Comparison of ENCODE assay signal across 8 cellular contexts in the genomic region with DNA sequence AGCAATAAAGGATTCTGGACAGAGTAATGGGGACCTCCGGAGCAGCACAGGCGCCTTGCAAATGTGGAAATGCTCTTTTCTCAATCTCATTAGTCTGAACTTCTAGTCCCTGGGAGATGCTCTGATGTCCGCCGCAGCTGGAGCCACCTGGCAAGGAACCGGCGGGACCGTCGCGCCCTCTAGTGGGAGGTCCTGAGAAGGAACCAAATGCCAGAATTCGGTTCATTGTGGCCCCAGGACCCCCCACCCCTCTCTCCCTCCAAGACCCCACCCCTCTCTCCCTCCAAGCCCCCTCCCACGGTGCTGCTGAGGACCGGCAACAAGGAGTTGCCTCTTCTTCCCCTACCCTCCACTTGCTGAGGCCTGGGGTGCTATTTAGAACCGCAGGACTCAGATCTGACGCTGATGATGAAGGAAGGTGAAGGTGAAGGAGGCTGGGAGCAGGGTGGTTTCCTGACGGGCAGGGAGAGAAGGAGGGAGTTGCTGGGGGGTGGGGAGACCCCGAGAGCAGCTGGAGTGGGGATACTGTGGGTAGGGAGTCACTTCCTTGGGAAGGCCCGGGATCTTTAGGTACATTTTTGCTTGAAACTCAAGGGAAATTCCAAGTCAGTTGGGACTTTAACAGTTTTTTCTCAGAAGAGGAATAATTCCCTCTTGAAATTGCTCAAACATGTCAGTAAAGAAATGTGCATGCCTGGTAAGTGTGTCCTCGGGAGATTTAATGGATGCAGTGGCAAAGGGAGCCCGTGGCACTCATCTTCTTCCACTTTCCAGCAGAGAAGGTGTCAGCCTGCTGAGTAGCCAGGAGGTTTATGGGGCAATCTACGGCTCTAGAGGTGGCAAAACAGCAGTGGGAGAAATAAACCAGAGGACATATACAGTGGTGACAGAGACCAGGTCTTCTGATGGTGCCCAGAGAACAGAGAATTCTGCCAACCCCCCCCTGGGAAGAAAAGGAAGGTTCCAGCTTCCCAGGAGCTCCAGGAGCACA. TPM values are rescaled to one million over a fixed set of nuclear protein-coding genes. Genes with fewer than 3 reads are reported as not detected.
DNase-seq lines count a peak whose midpoint lies in the region; ATAC-seq and TF ChIP-seq lines count a peak whose summit lies in the region.

No MANE protein-coding gene starts in this region.

- peaks cover 34% of the 10 kb centered on the region for H3K4me1 Mint-ChIP-seq in activated T-cell treated with anti-CD3 and anti-CD28 coated beads, Interleukin-2, amount 50 U/mL, for 72 hours (ENCODE audit: low read depth)

- H3K23ac ChIP-seq in neuronal stem cell (ENCODE audit: low read depth, low read length, poor library complexity): no peak overlapping the region

- H3K4me3 Mint-ChIP-seq in activated T-cell treated with anti-CD3 and anti-CD28 coated beads, Interleukin-2, amount 50 U/mL, for 72 hours: no peak overlapping the region

- H3F3A ChIP-seq in OCI-LY1 (ENCODE audit: insufficient read depth, low read length): peaks cover 5% of the 10 kb centered on the region

- peak in 1 of 2 donors; percentile 20 for ATAC-seq in activated T-cell treated with anti-CD3 and anti-CD28 coated beads, Interleukin-2, amount 50 U/mL, for 72 hours (replicated peaks in 1 of 2)

- intact Hi-C loops in thyroid gland (cut with DNase I): loop anchor here (10.0 kb wide), 1 partner anchor 97 kb away; no protein-coding TSS in a partner anchor

- no peaks in the 10 kb centered on the region for H3K9me3 ChIP-seq in BLaER1
- H3K9me3 ChIP-seq in OCI-LY1 (ENCODE audit: low read length): no peaks in the 10 kb centered on the region
- H3K9me3 ChIP-seq in neuronal stem cell (replicated peaks in 1 of 2; ENCODE audit: control insufficient read depth in 2 of 2, insufficient read depth in 1 of 2, low read depth in 1 of 2, low read length in 2 of 2): no peaks in the 10 kb centered on the region
- H3K9me3 ChIP-seq in thyroid gland: no peaks in the 10 kb centered on the region

- H4K8ac ChIP-seq in neuronal stem cell (ENCODE audit: low read depth, low read length): no peak overlapping the region

- H3K4me3 ChIP-seq in BLaER1 (no peak overlapping the region), HL-60 (replicated peaks; ENCODE audit: insufficient read depth, low read length) (no peak overlapping the region), OCI-LY1 (ENCODE audit: low read depth, low read length, poor library complexity, severe bottlenecking) (peak overlapping the region; percentile 21), fibroblast of pulmonary artery (replicated peaks; ENCODE audit: low read depth, low read length) (no peak overlapping the region), neuronal stem cell (ENCODE audit: low read length in 2 of 2) (no peak overlapping the region), thyroid gland (replicated peaks in 1 of 3) (no peak overlapping the region)

- TF ChIP-seq CTCF in HL-60 (IDR thresholded peaks at IDR 0.05; ENCODE audit: insufficient read depth, low read length) (peak; percentile 61), OCI-LY1 (IDR thresholded peaks at IDR 0.05; ENCODE audit: low read length) (peak; percentile 84), fibroblast of pulmonary artery (IDR thresholded peaks at IDR 0.05; ENCODE audit: low read length, missing control alignments) (peak; percentile 70), thyroid gland (IDR thresholded peaks at IDR 0.05) (peak; percentile 47 to 86 (median 56))

- no peak overlapping the region for H2BK5ac ChIP-seq in neuronal stem cell (ENCODE audit: low read length)

- H3K18ac ChIP-seq in neuronal stem cell (ENCODE audit: low read length): peak overlapping the region; percentile 61

- H3K27me3 ChIP-seq in BLaER1: no peaks in the 10 kb centered on the region
- peaks cover 5% of the 10 kb centered on the region for H3K27me3 ChIP-seq in HL-60 (ENCODE audit: insufficient read depth, poor library complexity, severe bottlenecking)
- no peaks in the 10 kb centered on the region for H3K27me3 ChIP-seq in OCI-LY1 (ENCODE audit: insufficient read depth, low read length)
- peaks cover 0 to 26% (median 0%) of the 10 kb centered on the region in 3 experiments for H3K27me3 ChIP-seq in neuronal stem cell (ENCODE audit: control insufficient read depth in 3 of 3, insufficient read depth in 3 of 3, low read depth in 1 of 3, low read length in 3 of 3)
- no peaks in the 10 kb centered on the region for H3K27me3 ChIP-seq in thyroid gland

- no peaks in the 10 kb centered on the region for H3K36me3 Mint-ChIP-seq in activated T-cell treated with anti-CD3 and anti-CD28 coated beads, Interleukin-2, amount 50 U/mL, for 72 hours (ENCODE audit: insufficient read depth in 2 of 2)

- H3K9me3 Mint-ChIP-seq in activated T-cell treated with anti-CD3 and anti-CD28 coated beads, Interleukin-2, amount 50 U/mL, for 72 hours: no peaks in the 10 kb centered on the region

- H3K36me3 ChIP-seq in BLaER1 (no peaks in the 10 kb centered on the region), OCI-LY1 (ENCODE audit: insufficient read depth, low read length) (no peaks in the 10 kb centered on the region), neuronal stem cell (replicated peaks in 1 of 2; ENCODE audit: control insufficient read depth in 2 of 2, insufficient read depth in 2 of 2, low read length in 2 of 2) (no peaks in the 10 kb centered on the region), thyroid gland (no peaks in the 10 kb centered on the region)

- H4K91ac ChIP-seq in neuronal stem cell (ENCODE audit: low read depth, low read length, poor library complexity): no peak overlapping the region

- no peaks in the 10 kb centered on the region for H3K79me2 ChIP-seq in OCI-LY1 (ENCODE audit: insufficient read depth, low read length)

- H3K27ac ChIP-seq in BLaER1: peak overlapping the region; percentile 41
- no peak overlapping the region for H3K27ac ChIP-seq in HL-60 (replicated peaks)
- peak overlapping the region; percentile 98 for H3K27ac ChIP-seq in OCI-LY1 (ENCODE audit: low read depth, low read length, poor library complexity, severe bottlenecking)
- H3K27ac ChIP-seq in neuronal stem cell (replicated peaks; ENCODE audit: low read length): no peak overlapping the region
- no peak overlapping the region for H3K27ac ChIP-seq in thyroid gland

- H3K79me1 ChIP-seq in neuronal stem cell (ENCODE audit: low read depth, low read length): no peaks in the 10 kb centered on the region

- no peaks in the 10 kb centered on the region for H4K20me1 ChIP-seq in BLaER1
- H4K20me1 ChIP-seq in OCI-LY1 (ENCODE audit: insufficient read depth, low read length): no peaks in the 10 kb centered on the region

- peaks cover 14% of the 10 kb centered on the region for H3K27me3 Mint-ChIP-seq in activated T-cell treated with anti-CD3 and anti-CD28 coated beads, Interleukin-2, amount 50 U/mL, for 72 hours (ENCODE audit: low read depth)

- no peak overlapping the region for H3K27ac Mint-ChIP-seq in activated T-cell treated with anti-CD3 and anti-CD28 coated beads, Interleukin-2, amount 50 U/mL, for 72 hours

- H3K4me2 ChIP-seq in BLaER1: peak overlapping the region; percentile 82
- peak overlapping the region; percentile 37 for H3K4me2 ChIP-seq in OCI-LY1 (ENCODE audit: low read length)
- H3K4me2 ChIP-seq in neuronal stem cell (ENCODE audit: insufficient read depth, low read length, poor library complexity, severe bottlenecking): no peak overlapping the region

- no peak for TF ChIP-seq POLR2A in thyroid gland (IDR thresholded peaks at IDR 0.05)

- H3K9me2 ChIP-seq in OCI-LY1 (ENCODE audit: low read depth, low read length): no peaks in the 10 kb centered on the region

- no peak overlapping the region for H3K14ac ChIP-seq in neuronal stem cell (ENCODE audit: low read length)

- H2AFZ ChIP-seq in OCI-LY1 (ENCODE audit: low read length): no peak overlapping the region
- H2AFZ ChIP-seq in neuronal stem cell (ENCODE audit: low read length): peak overlapping the region; percentile 28

- peak overlapping the region; percentile 18 for H2BK15ac ChIP-seq in neuronal stem cell (ENCODE audit: low read length)

- peaks cover 97% of the 10 kb centered on the region for H3K4me1 ChIP-seq in BLaER1
- H3K4me1 ChIP-seq in OCI-LY1 (ENCODE audit: insufficient read depth, low read length, severe bottlenecking): peaks cover 69% of the 10 kb centered on the region
- H3K4me1 ChIP-seq in neuronal stem cell (ENCODE audit: control insufficient read depth in 2 of 2, insufficient read depth in 1 of 2, low read depth in 1 of 2, low read length in 2 of 2): peaks cover 16% of the 10 kb centered on the region in 2 donors
- H3K4me1 ChIP-seq in thyroid gland: peaks cover 34 to 36% of the 10 kb centered on the region in 2 donors

- WGBS in neuronal stem cell (ENCODE audit: extremely low coverage in 2 of 2, insufficient read length in 2 of 2, insufficient replicate concordance in 1 of 2), 2 donors: no CpG with 5 or more reads among the region's 20 CpGs
- 29 to 32% methylated on average over 18 to 19 of the region's 20 CpGs for WGBS in thyroid gland, 2 donors

- H2BK12ac ChIP-seq in neuronal stem cell (ENCODE audit: low read length): no peak overlapping the region

- DNase-seq in HL-60 (ENCODE audit: low read depth in 1 of 2, low spot score in 1 of 2): peak in 1 of 2 experiments; percentile 57
- peak; percentile 66 to 72 for DNase-seq in activated T-cell treated with anti-CD3 and anti-CD28 coated beads, Interleukin-2, amount 50 U/mL, for 72 hours
- DNase-seq in fibroblast of pulmonary artery (ENCODE audit: low read depth): peak; percentile 63
- DNase-seq in neuronal stem cell (ENCODE audit: low spot score): peak; percentile 59
- peak; percentile 64 to 78 for DNase-seq in thyroid gland
- no peak for DNase-seq in T1000 (lab: John Stamatoyannopoulos, UW)

- H2AK5ac ChIP-seq in neuronal stem cell (ENCODE audit: low read depth, low read length): no peak overlapping the region

- H3K9ac ChIP-seq in BLaER1: no peak overlapping the region
- peak overlapping the region; percentile 41; the same call in 1 of the 2 replicates for H3K9ac ChIP-seq in OCI-LY1 (ENCODE audit: low read length)
- H3K9ac ChIP-seq in neuronal stem cell (ENCODE audit: low read depth, low read length, poor library complexity): no peak overlapping the region

- H2BK120ac ChIP-seq in neuronal stem cell (ENCODE audit: low read depth, low read length): no peak overlapping the region

- no peak overlapping the region for H3K4ac ChIP-seq in neuronal stem cell (ENCODE audit: low read length)

RNA-seq across cellular contexts. Expression of a gene that starts 42.6 kb away (rescaled TPM):
- total RNA-seq in activated T-cell treated with anti-CD3 and anti-CD28 coated beads, Interleukin-2, amount 50 U/mL, for 72 hours: not detected
- 0.38 TPM for polyA plus RNA-seq in neuronal stem cell (2013, experiment 1 of 2)
- 0.18 TPM for polyA plus RNA-seq in neuronal stem cell (2013, experiment 2 of 2)
- total RNA-seq in thyroid gland: under 1 TPM in 1 of 4 donors, not detected in 3; 0.67 TPM

RNA-seq across cellular contexts. Expression of a gene that starts 52.4 kb away (rescaled TPM):
- 10 to 100 TPM; 52.6 to 53.4 TPM for total RNA-seq in activated T-cell treated with anti-CD3 and anti-CD28 coated beads, Interleukin-2, amount 50 U/mL, for 72 hours
- 16.4 TPM for polyA plus RNA-seq in neuronal stem cell (2013, experiment 1 of 2)
- 15.2 TPM for polyA plus RNA-seq in neuronal stem cell (2013, experiment 2 of 2)
- 10 to 100 TPM; 40.7 to 61.1 (median 48.0) TPM for total RNA-seq in thyroid gland

Comparison
In these comparisons a context has a peak if more than half of its experiments do, and no peak if none do; other contexts are left out.
1. H3K27ac ChIP-seq: peak in BLaER1 (single experiment) and OCI-LY1 (single experiment); none in HL-60 (single experiment), neuronal stem cell (single experiment) and thyroid gland (0 of 3).
2. Peak in every context shown above with its lines, with median percentiles within 50 percentile points of each other: CTCF ChIP-seq.